ENCODE assay signal across 31 cellular contexts in genomic region chr6:143562143-143562542, GRCh38. TPM values are rescaled to one million over a fixed set of nuclear protein-coding genes. Genes with fewer than 3 reads are reported as not detected.
"Had no signal": no experiment of that assay in that cellular context is flagged by ENCODE, and none has a peak within 500 bp of the region (broad histone marks: within the 10 kb centered on the region; RNA-seq: fewer than 3 reads in every experiment).

No MANE protein-coding gene starts in this region.

- ATAC-seq: activated CD4-positive, CD25-positive, alpha-beta regulatory T cell treated with anti-CD3 and anti-CD28 coated beads, Interleukin-2, amount 50 U/mL, for 24 hours; activated CD8-positive, alpha-beta memory T cell treated with anti-CD3 and anti-CD28 coated beads, Interleukin-2, amount 10 ng/mL, durations not matched to agents 7 days and 5 days; activated naive CD4-positive, alpha-beta T cell treated with anti-CD3 and anti-CD28 coated beads, Interleukin-2, amount 50 U/mL, for 72 hours had no signal

- H3K36me3 ChIP-seq: MG63, SJCRH30 had no signal

- DNase-seq: activated CD4-positive, alpha-beta T cell treated with anti-CD3 and anti-CD28 coated beads for 4 hours; activated CD4-positive, alpha-beta T cell treated with anti-CD3 and anti-CD28 coated beads, Interleukin-2, amount 50 U/mL, for 4 hours; activated CD8-positive, alpha-beta memory T cell treated with anti-CD3 and anti-CD28 coated beads, Interleukin-2, amount 10 ng/mL, durations not matched to agents 7 days and 5 days; activated effector memory CD4-positive, alpha-beta T cell treated with anti-CD3 and anti-CD28 coated beads, Interleukin-2, amount 50 U/mL, for 16 hours; activated naive CD4-positive, alpha-beta T cell treated with Interleukin-2 at 50 U/mL for 16 hours; activated naive CD8-positive, alpha-beta T cell treated with anti-CD3 and anti-CD28 coated beads, Interleukin-2, amount 50 U/mL, for 24 hours; activated T-cell treated with anti-CD3 and anti-CD28 coated beads, Interleukin-2, amount 50 U/mL, for 24 hours; amygdala; IMR-90; MG63; MV-4-11; NCI-H1092 treated with DMSO at 0.1 percent for 48 hours; NCI-H1436; NCI-H1694 treated with DMSO at 0.1 percent for 48 hours; NCI-H2029 treated with DMSO at 0.1 percent for 48 hours; NCI-H345; NCI-H510A; NCI-H526 treated with DMSO at 0.1 percent for 48 hours; NCI-H82; Right ventricle myocardium superior; SJCRH30; SK-N-SH; T-helper 2 cell; T1000 had no signal

- H3K4me3 Mint-ChIP-seq: activated CD8-positive, alpha-beta memory T cell treated with anti-CD3 and anti-CD28 coated beads, Interleukin-2, amount 10 ng/mL, durations not matched to agents 7 days and 5 days; activated naive CD8-positive, alpha-beta T cell treated with anti-CD3 and anti-CD28 coated beads, Interleukin-2, amount 50 U/mL, for 24 hours; activated T-cell treated with anti-CD3 and anti-CD28 coated beads, Interleukin-2, amount 50 U/mL, for 24 hours; activated T-helper 1 cell treated with anti-CD3 and anti-CD28 coated beads, Interleukin-12 subunit alpha, Interleukin-12 subunit beta, Interleukin-2, Interleukin-4 antibody, amounts not matched to agents 30 ng/mL and 10 ng/mL and 1 ng/mL, durations not matched to agents 14 hours and 24 hours and 36 hours; brain had no signal

- H3K4me3 ChIP-seq: MG63, SJCRH30 had no signal

- H3K9me3 ChIP-seq: MG63, SJCRH30, SK-N-SH had no signal

- FAIRE-seq: astrocyte had no signal

- H3K36me3 Mint-ChIP-seq: brain had no signal

- H3K9me3 Mint-ChIP-seq: activated naive CD4-positive, alpha-beta T cell treated with anti-CD3 and anti-CD28 coated beads, Interleukin-2, amount 50 U/mL, for 72 hours; activated naive CD8-positive, alpha-beta T cell treated with anti-CD3 and anti-CD28 coated beads, Interleukin-2, amount 50 U/mL, for 24 hours; activated T-cell treated with anti-CD3 and anti-CD28 coated beads, Interleukin-2, amount 50 U/mL, for 24 hours; activated T-helper 1 cell treated with anti-CD3 and anti-CD28 coated beads, Interleukin-12 subunit alpha, Interleukin-12 subunit beta, Interleukin-2, Interleukin-4 antibody, amounts not matched to agents 30 ng/mL and 10 ng/mL and 1 ng/mL, durations not matched to agents 14 hours and 24 hours and 36 hours; brain had no signal

- H3K27me3 ChIP-seq: MG63, SJCRH30 had no signal

- H3K4me1 ChIP-seq: SJCRH30 had no signal

- H3K27ac Mint-ChIP-seq: activated CD8-positive, alpha-beta memory T cell treated with anti-CD3 and anti-CD28 coated beads, Interleukin-2, amount 10 ng/mL, durations not matched to agents 7 days and 5 days; activated naive CD4-positive, alpha-beta T cell treated with anti-CD3 and anti-CD28 coated beads, Interleukin-2, amount 50 U/mL, for 72 hours; activated naive CD8-positive, alpha-beta T cell treated with anti-CD3 and anti-CD28 coated beads, Interleukin-2, amount 50 U/mL, for 24 hours; activated T-cell treated with anti-CD3 and anti-CD28 coated beads, Interleukin-2, amount 50 U/mL, for 24 hours; activated T-helper 1 cell treated with anti-CD3 and anti-CD28 coated beads, Interleukin-12 subunit alpha, Interleukin-12 subunit beta, Interleukin-2, Interleukin-4 antibody, amounts not matched to agents 30 ng/mL and 10 ng/mL and 1 ng/mL, durations not matched to agents 14 hours and 24 hours and 36 hours; brain had no signal

- H3K27ac ChIP-seq: KMS-11, SJCRH30 had no signal

- H3K27me3 Mint-ChIP-seq: activated naive CD8-positive, alpha-beta T cell treated with anti-CD3 and anti-CD28 coated beads, Interleukin-2, amount 50 U/mL, for 24 hours; activated T-cell treated with anti-CD3 and anti-CD28 coated beads, Interleukin-2, amount 50 U/mL, for 24 hours; brain had no signal

- H3K4me1 Mint-ChIP-seq: brain had no signal

RNA-seq across cellular contexts. Expression of gene FUCA2, which starts 50.6 kb away (rescaled TPM):
- total RNA-seq: OCI-LY7 had no signal
